In genomic region chr11:108210441-108210840, GRCh38 we compare ENCODE assay signal across 14 cellular contexts. TPM values are rescaled to one million over a fixed set of nuclear protein-coding genes. Genes with fewer than 3 reads are reported as not detected.
DNase-seq lines count a peak whose midpoint lies in the region; ATAC-seq and TF ChIP-seq lines count a peak whose summit lies in the region.
"Had no signal": no experiment of that assay in that cellular context is flagged by ENCODE, and none has a peak within 500 bp of the region (broad histone marks: within the 10 kb centered on the region; RNA-seq: fewer than 3 reads in every experiment).

No MANE protein-coding gene starts in this region.

- peak overlapping the region; percentile 73 for H3K27ac Mint-ChIP-seq in activated naive CD4-positive, alpha-beta T cell treated with anti-CD3 and anti-CD28 coated beads, Interleukin-2, amount 10 ng/mL, durations not matched to agents 7 days and 5 days
- H3K27ac Mint-ChIP-seq in WTC11 (0 out of 2 replicates have a peak overlapping the region, but pooled peaks have one; percentile 16), endothelial cell (ENCODE audit: unreplicated experiment) (no peak overlapping the region)
- H3K27ac Mint-ChIP-seq in stimulated activated naive B cell treated with anti-CD40 and anti-IgM and Interleukin-4, amounts not matched to agents 10 μg/mL and 1 μg/mL and 100 μg/mL, for 72 hours = peak overlapping the region; percentile 47

- no peak for TF ChIP-seq POLR2A in GM18505 (IDR thresholded peaks at IDR 0.05; ENCODE audit: borderline replicate concordance, extremely low read depth, insufficient read depth, insufficient read length)

- DNase-seq in activated naive CD4-positive, alpha-beta T cell treated with anti-CD3 and anti-CD28 coated beads, Interleukin-2, amount 10 ng/mL, durations not matched to agents 7 days and 5 days = no peak
- DNase-seq in activated naive CD4-positive, alpha-beta T cell treated with Interleukin-2 at 50 U/mL for 16 hours = no peak
- DNase-seq in WTC11 (ENCODE audit: low spot score) = no peak
- no peak for DNase-seq in endothelial cell (ENCODE audit: low spot score)
- DNase-seq in stimulated activated naive B cell treated with anti-CD40 and anti-IgM and Interleukin-4, amounts not matched to agents 10 μg/mL and 1 μg/mL and 100 μg/mL, for 72 hours = no peak
- DNase-seq: Caco-2, DMS153, KBM-7, NCI-H1436, NCI-H2029, NCI-H748 treated with DMSO at 0.1 percent for 48 hours, RPMI8226 had no signal

- no peak overlapping the region for H3K4me3 Mint-ChIP-seq in activated naive CD4-positive, alpha-beta T cell treated with anti-CD3 and anti-CD28 coated beads, Interleukin-2, amount 10 ng/mL, durations not matched to agents 7 days and 5 days
- H3K4me3 Mint-ChIP-seq in WTC11 (no peak overlapping the region), endothelial cell (ENCODE audit: unreplicated experiment) (peak overlapping the region; percentile 56)
- no peak overlapping the region for H3K4me3 Mint-ChIP-seq in stimulated activated naive B cell treated with anti-CD40 and anti-IgM and Interleukin-4, amounts not matched to agents 10 μg/mL and 1 μg/mL and 100 μg/mL, for 72 hours

- no peaks in the 10 kb centered on the region for H3K27me3 Mint-ChIP-seq in activated naive CD4-positive, alpha-beta T cell treated with anti-CD3 and anti-CD28 coated beads, Interleukin-2, amount 10 ng/mL, durations not matched to agents 7 days and 5 days
- H3K27me3 Mint-ChIP-seq in WTC11 (ENCODE audit: low read depth) (no peaks in the 10 kb centered on the region), endothelial cell (ENCODE audit: unreplicated experiment) (no peaks in the 10 kb centered on the region)
- no peaks in the 10 kb centered on the region for H3K27me3 Mint-ChIP-seq in stimulated activated naive B cell treated with anti-CD40 and anti-IgM and Interleukin-4, amounts not matched to agents 10 μg/mL and 1 μg/mL and 100 μg/mL, for 72 hours

- peaks cover 20% of the 10 kb centered on the region for H3K9me3 Mint-ChIP-seq in activated naive CD4-positive, alpha-beta T cell treated with anti-CD3 and anti-CD28 coated beads, Interleukin-2, amount 10 ng/mL, durations not matched to agents 7 days and 5 days
- peaks cover 4% of the 10 kb centered on the region for H3K9me3 Mint-ChIP-seq in WTC11
- no peaks in the 10 kb centered on the region for H3K9me3 Mint-ChIP-seq in endothelial cell (ENCODE audit: unreplicated experiment)
- peaks cover 10 to 12% of the 10 kb centered on the region in 2 donors for H3K9me3 Mint-ChIP-seq in stimulated activated naive B cell treated with anti-CD40 and anti-IgM and Interleukin-4, amounts not matched to agents 10 μg/mL and 1 μg/mL and 100 μg/mL, for 72 hours

- POLR2A ChIA-PET in WTC11 (lab: Charles Lee) = interaction anchor here (1.0 kb wide), 1 partner anchor 12 kb away, joined by 4 read pairs; the partner anchor contains the start of gene NPAT

- peaks cover 87% of the 10 kb centered on the region for H3K36me3 Mint-ChIP-seq in activated naive CD4-positive, alpha-beta T cell treated with anti-CD3 and anti-CD28 coated beads, Interleukin-2, amount 10 ng/mL, durations not matched to agents 7 days and 5 days
- peaks cover 58% of the 10 kb centered on the region for H3K36me3 Mint-ChIP-seq in WTC11
- peaks cover 40% of the 10 kb centered on the region for H3K36me3 Mint-ChIP-seq in endothelial cell (ENCODE audit: low read depth, unreplicated experiment)
- peaks cover 51 to 78% of the 10 kb centered on the region in 2 donors for H3K36me3 Mint-ChIP-seq in stimulated activated naive B cell treated with anti-CD40 and anti-IgM and Interleukin-4, amounts not matched to agents 10 μg/mL and 1 μg/mL and 100 μg/mL, for 72 hours

- CTCF ChIA-PET in activated naive CD4-positive, alpha-beta T cell treated with anti-CD3 and anti-CD28 coated beads, Interleukin-2, amount 10 ng/mL, durations not matched to agents 7 days and 5 days (lab: Charles Lee) = no interaction called here
- CTCF ChIA-PET in WTC11 (lab: Charles Lee) = no interaction called here

- peaks cover 23% of the 10 kb centered on the region for H3K4me1 Mint-ChIP-seq in activated naive CD4-positive, alpha-beta T cell treated with anti-CD3 and anti-CD28 coated beads, Interleukin-2, amount 10 ng/mL, durations not matched to agents 7 days and 5 days
- H3K4me1 Mint-ChIP-seq in WTC11 (no peaks in the 10 kb centered on the region), endothelial cell (ENCODE audit: unreplicated experiment) (no peaks in the 10 kb centered on the region)
- H3K4me1 Mint-ChIP-seq in stimulated activated naive B cell treated with anti-CD40 and anti-IgM and Interleukin-4, amounts not matched to agents 10 μg/mL and 1 μg/mL and 100 μg/mL, for 72 hours = peaks cover 14 to 47% of the 10 kb centered on the region in 2 donors

- ATAC-seq in WTC11 = no peak
- no peak for ATAC-seq in stimulated activated naive B cell treated with anti-CD40 and anti-IgM and Interleukin-4, amounts not matched to agents 10 μg/mL and 1 μg/mL and 100 μg/mL, for 72 hours (replicated peaks)
- no peak for ATAC-seq in GM18505 (IDR thresholded peaks at IDR 0.05; ENCODE audit: unreplicated experiment)
- no peak for ATAC-seq in HG03280 (IDR thresholded peaks at IDR 0.05; ENCODE audit: unreplicated experiment)

- TF ChIP-seq CTCF in WTC11 (IDR thresholded peaks at IDR 0.05) (no peak), endothelial cell (IDR thresholded peaks at IDR 0.05; ENCODE audit: unreplicated experiment) (no peak)

TF ChIP-seq in WTC11, 78 proteins besides CTCF, POLR2A, EP300 and RAD21:
- TF ChIP-seq GTF2I (CRISPR knock-in tag; conservative IDR thresholded peaks at IDR 0.05) (no peak), ZNF219 (CRISPR knock-in tag; IDR thresholded peaks at IDR 0.05; ENCODE audit: borderline replicate concordance) (no peak), ZNF671 (CRISPR knock-in tag; IDR thresholded peaks at IDR 0.05) (no peak), NR1H2 (CRISPR knock-in tag; IDR thresholded peaks at IDR 0.05) (no peak), FOXP4 (CRISPR knock-in tag; IDR thresholded peaks at IDR 0.05) (no peak), AFF4 (CRISPR knock-in tag; IDR thresholded peaks at IDR 0.05; ENCODE audit: borderline replicate concordance) (no peak)

RNA-seq across cellular contexts. Expression of gene NPAT, which starts 12.0 kb away (rescaled TPM):
- total RNA-seq in WTC11 (2021) (14.3 to 17.2 TPM (median 14.4 TPM) in 3 replicates), endothelial cell (ENCODE audit: unreplicated experiment) (15.7 TPM)

RNA-seq across cellular contexts. Expression of gene ATM, which starts 12.4 kb away (rescaled TPM):
- total RNA-seq in WTC11 (2021) (49.5 to 56.6 TPM (median 54.7 TPM) in 3 replicates), endothelial cell (ENCODE audit: unreplicated experiment) (51.5 TPM)
